ENCODE assay signal across 11 cellular contexts in genomic region chr5:673837-674629, GRCh38. TPM values are rescaled to one million over a fixed set of nuclear protein-coding genes. Genes with fewer than 3 reads are reported as not detected.
DNase-seq lines count a peak whose midpoint lies in the region; ATAC-seq and TF ChIP-seq lines count a peak whose summit lies in the region.
"Had no signal": no experiment of that assay in that cellular context is flagged by ENCODE, and none has a peak within 500 bp of the region (broad histone marks: within the 10 kb centered on the region; RNA-seq: fewer than 3 reads in every experiment).

No MANE protein-coding gene starts in this region.

- in situ Hi-C loops in G401 (cut with HindIII; ENCODE audit: low sequenced_read_pairs) = loop anchor here (25.0 kb wide), 1 partner anchor 238 kb away; no protein-coding TSS in a partner anchor

- intact Hi-C loops in left cardiac atrium (cut with DNase I) = loop anchor here (5.0 kb wide), 2 partner anchors 228 to 233 kb away; no protein-coding TSS in a partner anchor
- intact Hi-C loops in sciatic nerve (cut with DNase I) = loop anchor here (5.0 kb wide), 1 partner anchor 228 kb away; no protein-coding TSS in a partner anchor

- DNase-seq in G401 (ENCODE audit: low spot score) (peak; percentile 71), RWPE1 (ENCODE audit: low spot score) (no peak), left cardiac atrium (peak; percentile 29), sciatic nerve (ENCODE audit: low spot score) (peak; percentile 51), kidney glomerular epithelial cell (lab: John Stamatoyannopoulos, UW) (no peak), superior temporal gyrus (ENCODE audit: extremely low spot score) (no peak), NCI-H1436 (lab: John Stamatoyannopoulos, UW) (no peak)
- DNase-seq: COR-L47; naive B cell; NCI-H2227 treated with DMSO at 0.1 percent for 48 hours; stimulated activated naive CD8-positive, alpha-beta T cell treated with anti-CD3 and anti-CD28 coated beads, Interleukin-15, Interleukin-2, amounts not matched to agents 100 U/mL and 50 U/mL, for 24 hours had no signal

- no peak for TF ChIP-seq CTCF in RWPE1 (conservative IDR thresholded peaks at IDR 0.05; ENCODE audit: low read depth)

- POLR2A ChIA-PET in RWPE1 (lab: Yijun Ruan, JAX; ENCODE audit: low non-redundant PET) = no interaction called here

- CTCF ChIA-PET in RWPE1 (lab: Yijun Ruan, JAX) = interaction anchor here (0.6 kb wide), 1 partner anchor 829 kb away, joined by 3 read pairs; no protein-coding TSS in a partner anchor

- H3K27ac ChIP-seq in RWPE1 = peak overlapping the region; percentile 93

- peak; percentile 4 to 27 for ATAC-seq in left cardiac atrium
- ATAC-seq in sciatic nerve = no peak
- ATAC-seq: stimulated activated naive CD8-positive, alpha-beta T cell treated with anti-CD3 and anti-CD28 coated beads, Interleukin-15, Interleukin-2, amounts not matched to agents 100 U/mL and 50 U/mL, for 24 hours had no signal

RNA-seq across cellular contexts. Expression of gene TPPP, which starts 19.1 kb away (rescaled TPM):
- total RNA-seq in G401 (2014; rRNA removed; shearing (Covaris generic)) = 0.62 and 1.2 TPM in 2 replicates
- total RNA-seq in left cardiac atrium = 10 to 100 TPM; 15.5 to 25.0 TPM
- total RNA-seq in sciatic nerve = 3.4 TPM

Comparison
In these comparisons a context has a peak if more than half of its experiments do, and no peak if none do; other contexts are left out.
1. DNase-seq: peak in G401 (single experiment), left cardiac atrium (single experiment) and sciatic nerve (single experiment); none in RWPE1 (single experiment), kidney glomerular epithelial cell (single experiment), superior temporal gyrus (single experiment) and NCI-H1436 (single experiment).